In the genomic region with DNA sequence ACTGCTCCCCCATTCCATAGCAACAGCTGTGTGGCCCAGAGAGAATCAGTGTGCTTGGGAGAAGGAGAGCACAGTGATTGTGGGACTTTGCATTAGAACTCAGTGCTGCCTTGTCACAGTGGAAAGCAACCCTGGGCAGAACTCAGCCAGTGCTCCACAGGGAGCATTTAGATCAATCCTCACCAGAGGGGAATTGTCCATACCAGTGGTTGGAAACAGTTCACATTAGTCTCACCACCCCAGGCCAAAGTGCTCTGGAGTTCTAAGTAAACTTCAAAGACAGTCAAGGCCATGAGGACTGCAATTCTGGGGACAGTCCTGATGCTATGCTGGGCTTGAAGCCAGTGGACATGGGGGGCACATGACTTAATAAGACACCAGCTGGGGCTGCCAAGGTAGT, we compare ENCODE assay signal across 36 cellular contexts.
"Had no signal": no experiment of that assay in that cellular context is flagged by ENCODE, and none has a peak within 500 bp of the region (broad histone marks: within the 10 kb centered on the region; RNA-seq: fewer than 3 reads in every experiment).

No MANE protein-coding gene starts in this region.

- H3K4me1 ChIP-seq: adrenal gland, body of pancreas, breast epithelium had no signal

- H3K36me3 ChIP-seq: adrenal gland, brain microvascular endothelial cell, breast epithelium had no signal

- DNase-seq: activated B cell treated with CpG ODN at 0.5 μM for 24 hours; activated CD4-positive, alpha-beta memory T cell treated with anti-CD3 and anti-CD28 coated beads for 36 hours; activated CD4-positive, alpha-beta T cell treated with anti-CD3 and anti-CD28 coated beads for 4 hours; activated CD4-positive, alpha-beta T cell treated with anti-CD3 and anti-CD28 coated beads, Interleukin-2, amount 10 ng/mL, durations not matched to agents 24 days and 14 days; activated CD4-positive, alpha-beta T cell treated with anti-CD3 and anti-CD28 coated beads, Interleukin-2, amount 50 U/mL, for 1 hour; activated CD4-positive, alpha-beta T cell treated with anti-CD3 and anti-CD28 coated beads, Interleukin-2, amount 50 U/mL, for 4 hours; activated CD4-positive, CD25-positive, alpha-beta regulatory T cell treated with anti-CD3 and anti-CD28 coated beads, Interleukin-2, amount 50 U/mL, for 72 hours; activated CD8-positive, alpha-beta memory T cell treated with anti-CD3 and anti-CD28 coated beads, Interleukin-2, amount 50 U/mL, for 4 hours; activated CD8-positive, alpha-beta T cell treated with anti-CD3 and anti-CD28 coated beads for 36 hours; activated effector memory CD4-positive, alpha-beta T cell treated with anti-CD3 and anti-CD28 coated beads, Interleukin-2, amount 50 U/mL, for 16 hours; activated gamma-delta T cell treated with Interleukin-2 at 50 U/mL for 16 hours; activated naive CD4-positive, alpha-beta T cell; activated naive CD4-positive, alpha-beta T cell treated with anti-CD3 and anti-CD28 coated beads for 36 hours; activated naive CD4-positive, alpha-beta T cell treated with anti-CD3 and anti-CD28 coated beads, Interleukin-2, amount 50 U/mL, for 16 hours; activated naive CD8-positive, alpha-beta T cell treated with anti-CD3 and anti-CD28 coated beads for 36 hours; activated T-cell treated with anti-CD3 and anti-CD28 coated beads for 4 hours; activated T-cell treated with anti-CD3 and anti-CD28 coated beads, Interleukin-2, amount 50 U/mL, for 24 hours; activated T-cell treated with anti-CD3 and anti-CD28 coated beads, Interleukin-2, amount 50 U/mL, for 48 hours; adrenal gland; amniotic stem cell; aorta; body of pancreas; brain microvascular endothelial cell; central memory CD4-positive, alpha-beta T cell; T-helper 1 cell; T-helper 2 cell; T-helper 9 cell had no signal

- H3K36me3 Mint-ChIP-seq: activated CD4-positive, alpha-beta memory T cell treated with anti-CD3 and anti-CD28 coated beads for 36 hours had no signal

- H3K27ac Mint-ChIP-seq: activated B cell treated with CpG ODN at 0.5 μM for 24 hours; activated CD4-positive, alpha-beta memory T cell treated with anti-CD3 and anti-CD28 coated beads for 36 hours; activated CD4-positive, alpha-beta T cell treated with anti-CD3 and anti-CD28 coated beads, Interleukin-2, amount 10 ng/mL, durations not matched to agents 24 days and 14 days; activated CD8-positive, alpha-beta T cell treated with anti-CD3 and anti-CD28 coated beads for 36 hours; activated naive CD4-positive, alpha-beta T cell treated with anti-CD3 and anti-CD28 coated beads for 36 hours; activated naive CD4-positive, alpha-beta T cell treated with anti-CD3 and anti-CD28 coated beads, Interleukin-2, amount 50 U/mL, for 72 hours; activated naive CD8-positive, alpha-beta T cell treated with anti-CD3 and anti-CD28 coated beads for 36 hours; activated T-cell treated with anti-CD3 and anti-CD28 coated beads, Interleukin-2, amount 50 U/mL, for 24 hours; activated T-helper 1 cell treated with anti-CD3 and anti-CD28 coated beads, Interleukin-12 subunit alpha, Interleukin-12 subunit beta, Interleukin-2, Interleukin-4 antibody, amounts not matched to agents 30 ng/mL and 10 ng/mL and 1 ng/mL, durations not matched to agents 14 hours and 24 hours and 36 hours; activated T-helper 17 cell treated with anti-CD3 and anti-CD28 coated beads, Interleukin-2, amount 50 U/mL, for 72 hours; T-helper 1 cell treated with Interleukin-12 subunit alpha and Interleukin-12 subunit beta and Interleukin-4 antibody, amounts not matched to agents 30 μg/mL and 1 μg/mL, for 36 hours; T-helper 2 cell treated with Interferon-gamma antibody and Interleukin-4, amounts not matched to agents 5 μg/mL and 100 μg/mL, for 36 hours had no signal

- H3K27ac ChIP-seq: adrenal gland, body of pancreas, brain microvascular endothelial cell, breast epithelium, VCaP had no signal

- H3K9me3 Mint-ChIP-seq: activated T-helper 17 cell treated with anti-CD3 and anti-CD28 coated beads, Interleukin-2, amount 50 U/mL, for 72 hours had no signal

- H3K27me3 Mint-ChIP-seq: activated B cell treated with CpG ODN at 0.5 μM for 24 hours; activated CD4-positive, alpha-beta memory T cell treated with anti-CD3 and anti-CD28 coated beads for 36 hours; activated CD4-positive, alpha-beta T cell treated with anti-CD3 and anti-CD28 coated beads, Interleukin-2, amount 10 ng/mL, durations not matched to agents 24 days and 14 days; activated CD8-positive, alpha-beta T cell treated with anti-CD3 and anti-CD28 coated beads for 36 hours; activated naive CD8-positive, alpha-beta T cell treated with anti-CD3 and anti-CD28 coated beads for 36 hours; activated T-cell treated with anti-CD3 and anti-CD28 coated beads, Interleukin-2, amount 50 U/mL, for 24 hours; activated T-helper 17 cell treated with anti-CD3 and anti-CD28 coated beads, Interleukin-2, amount 50 U/mL, for 72 hours had no signal

- FAIRE-seq: astrocyte, TTC549 had no signal

- H3K27me3 ChIP-seq: body of pancreas, brain microvascular endothelial cell, breast epithelium had no signal

- ATAC-seq: activated CD8-positive, alpha-beta T cell treated with anti-CD3 and anti-CD28 coated beads for 36 hours; activated naive CD4-positive, alpha-beta T cell treated with anti-CD3 and anti-CD28 coated beads, Interleukin-2, amount 50 U/mL, for 72 hours; activated T-helper 17 cell treated with anti-CD3 and anti-CD28 coated beads, Interleukin-2, amount 50 U/mL, for 72 hours; body of pancreas had no signal

- H3K4me3 ChIP-seq: adrenal gland, body of pancreas, breast epithelium had no signal

- H3K4me3 Mint-ChIP-seq: activated B cell treated with CpG ODN at 0.5 μM for 24 hours; activated CD4-positive, alpha-beta memory T cell treated with anti-CD3 and anti-CD28 coated beads for 36 hours; activated CD4-positive, alpha-beta T cell treated with anti-CD3 and anti-CD28 coated beads, Interleukin-2, amount 10 ng/mL, durations not matched to agents 24 days and 14 days; activated CD8-positive, alpha-beta T cell treated with anti-CD3 and anti-CD28 coated beads for 36 hours; activated naive CD4-positive, alpha-beta T cell treated with anti-CD3 and anti-CD28 coated beads for 36 hours; activated naive CD8-positive, alpha-beta T cell treated with anti-CD3 and anti-CD28 coated beads for 36 hours; activated T-cell treated with anti-CD3 and anti-CD28 coated beads, Interleukin-2, amount 50 U/mL, for 24 hours; activated T-helper 1 cell treated with anti-CD3 and anti-CD28 coated beads, Interleukin-12 subunit alpha, Interleukin-12 subunit beta, Interleukin-2, Interleukin-4 antibody, amounts not matched to agents 30 ng/mL and 10 ng/mL and 1 ng/mL, durations not matched to agents 14 hours and 24 hours and 36 hours; activated T-helper 17 cell treated with anti-CD3 and anti-CD28 coated beads, Interleukin-2, amount 50 U/mL, for 72 hours; T-helper 1 cell treated with Interleukin-12 subunit alpha and Interleukin-12 subunit beta and Interleukin-4 antibody, amounts not matched to agents 30 μg/mL and 1 μg/mL, for 36 hours; T-helper 2 cell treated with Interferon-gamma antibody and Interleukin-4, amounts not matched to agents 5 μg/mL and 100 μg/mL, for 36 hours had no signal
